In the genomic region with DNA sequence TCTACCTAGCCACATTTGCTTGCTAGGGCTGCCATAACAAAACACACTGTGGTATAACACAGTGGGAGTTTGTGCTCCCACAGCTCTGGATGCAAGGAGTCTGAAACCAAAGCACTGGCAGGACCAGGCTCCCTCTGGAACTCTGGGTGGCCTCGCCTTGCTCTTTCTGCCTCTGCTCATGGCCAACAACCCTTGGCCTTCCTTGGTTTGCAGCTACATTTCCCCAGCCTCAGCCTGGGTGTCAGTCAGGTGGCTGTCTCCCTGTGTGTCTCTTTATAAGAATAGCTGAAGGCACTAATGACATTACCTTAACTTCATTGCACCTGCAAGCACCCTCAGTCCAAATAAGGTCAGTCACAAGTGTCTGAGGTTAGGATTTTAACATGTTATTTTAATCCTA, we compare ENCODE assay signal across 6 cellular contexts.
"Had no signal": no experiment of that assay in that cellular context is flagged by ENCODE, and none has a peak within 500 bp of the region (broad histone marks: within the 10 kb centered on the region; RNA-seq: fewer than 3 reads in every experiment).

No MANE protein-coding gene starts in this region.

- ATAC-seq: HepG2, K562 had no signal

- H3K4me3 ChIP-seq: K562 had no signal

- H3K4me3 Mint-ChIP-seq: IgD-negative memory B cell had no signal

- H3K27ac Mint-ChIP-seq: IgD-negative memory B cell had no signal

- H3K27me3 Mint-ChIP-seq: IgD-negative memory B cell had no signal

- H3K4me1 Mint-ChIP-seq: IgD-negative memory B cell had no signal

- H3K27ac ChIP-seq: HL-60 had no signal

- DNase-seq: IMR-90, KBM-7 had no signal
